8 cellular contexts compared by ENCODE assay signal in genomic region chr4:184825394-184826314, GRCh38. TPM values are rescaled to one million over a fixed set of nuclear protein-coding genes. Genes with fewer than 3 reads are reported as not detected.
DNase-seq lines count a peak whose midpoint lies in the region; ATAC-seq, FAIRE-seq and TF ChIP-seq lines count a peak whose summit lies in the region.

TSS of gene ACSL1 (minus strand) at chr4:184825968. CDS start at chr4:184803514, 22,454 bp downstream.

- DNase-seq in D721Med (ENCODE audit: insufficient read length, low spot score) (peak; percentile 66), HT1080 (ENCODE audit: low read depth) (peak; percentile 18), SJCRH30 (peak; percentile 54 to 62), germinal center (ENCODE audit: low spot score) (peak; percentile 94), nucleus accumbens (lab: John Stamatoyannopoulos, UW) (peak in 55 of 56 donors; percentile 6 to 89 (median 71)), suprapubic skin (ENCODE audit: low spot score in 2 of 2) (peak; percentile 85 to 87)
- peak; percentile 72 for DNase-seq in activated gamma-delta T cell treated with anti-CD3 and anti-CD28 coated beads, Interleukin-2, amount 50 U/mL, for 16 hours (ENCODE audit: low read depth)

- H3K9me3 ChIP-seq in SJCRH30 (replicated peaks) (no peaks in the 10 kb centered on the region), suprapubic skin (no peaks in the 10 kb centered on the region)

- H3K27ac ChIP-seq in SJCRH30: no peak within 1 kb of the TSS
- H3K27ac ChIP-seq in suprapubic skin: peak within 1 kb of the TSS; percentile 91

- H3K4me3 ChIP-seq in SJCRH30 (peak within 1 kb of the TSS; percentile 58), suprapubic skin (peak within 1 kb of the TSS; percentile 89)

- H3K36me3 ChIP-seq in SJCRH30: no peaks in the 10 kb centered on the region
- no peaks in the 10 kb centered on the region for H3K36me3 ChIP-seq in suprapubic skin

- peak; percentile 61 for ATAC-seq in GM21360 (IDR thresholded peaks at IDR 0.05; ENCODE audit: unreplicated experiment)

- H3K27me3 ChIP-seq in SJCRH30 (no peaks in the 10 kb centered on the region), suprapubic skin (no peaks in the 10 kb centered on the region)

- no peak for FAIRE-seq in D721Med (lab: Jason Lieb, UNC)

- TF ChIP-seq CTCF in D721Med (IDR thresholded peaks at IDR 0.05; ENCODE audit: insufficient read depth, missing control alignments) (no peak), suprapubic skin (IDR thresholded peaks at IDR 0.05) (no peak)

- TF ChIP-seq POLR2A in suprapubic skin (IDR thresholded peaks at IDR 0.05): peak in 1 of 2 donors; percentile 66

- H3K4me1 ChIP-seq in SJCRH30 (no peaks in the 10 kb centered on the region), suprapubic skin (peaks cover 36% of the 10 kb centered on the region)

- no peak for TF ChIP-seq EP300 in suprapubic skin (IDR thresholded peaks at IDR 0.05)

- 0% methylated on average over 36 of the region's 139 CpGs for WGBS in suprapubic skin

RNA-seq across cellular contexts. Expression of gene ACSL1, which starts in this region (rescaled TPM):
- total RNA-seq in HT1080 (2014; rRNA removed; shearing (Covaris generic)): 6.0 and 6.6 TPM in 2 replicates
- 7.4 and 7.6 TPM in 2 replicates for polyA plus RNA-seq in HT1080 (2015; cell fraction: cytosol; rRNA removed)
- polyA plus RNA-seq in HT1080 (2015; cell fraction: nucleus; rRNA removed): 7.8 and 10.2 TPM in 2 replicates
- total RNA-seq in SJCRH30 (2014; rRNA removed; shearing (Covaris generic)): 11.6 and 12.9 TPM in 2 replicates
- 100 to 1,000 TPM; 236 to 420 (median 277) TPM for total RNA-seq in suprapubic skin

Comparison
In these comparisons a context has a peak if more than half of its experiments do, and no peak if none do; other contexts are left out.
1. RNA of gene ACSL1 (total RNA-seq): 236 to 420 TPM in suprapubic skin; 11.6 to 12.9 TPM in SJCRH30 and 6.0 to 6.6 TPM in HT1080; every median in the first group is over 10 times any median in the second.
2. DNase-seq: peak in every context shown above with its lines; median percentile 94 in germinal center; 86 in suprapubic skin; 72 in activated gamma-delta T cell treated with anti-CD3 and anti-CD28 coated beads, Interleukin-2, amount 50 U/mL, for 16 hours; 71 in nucleus accumbens; 66 in D721Med; 58 in SJCRH30; 18 in HT1080.